31 cellular contexts compared by ENCODE assay signal in the genomic region with DNA sequence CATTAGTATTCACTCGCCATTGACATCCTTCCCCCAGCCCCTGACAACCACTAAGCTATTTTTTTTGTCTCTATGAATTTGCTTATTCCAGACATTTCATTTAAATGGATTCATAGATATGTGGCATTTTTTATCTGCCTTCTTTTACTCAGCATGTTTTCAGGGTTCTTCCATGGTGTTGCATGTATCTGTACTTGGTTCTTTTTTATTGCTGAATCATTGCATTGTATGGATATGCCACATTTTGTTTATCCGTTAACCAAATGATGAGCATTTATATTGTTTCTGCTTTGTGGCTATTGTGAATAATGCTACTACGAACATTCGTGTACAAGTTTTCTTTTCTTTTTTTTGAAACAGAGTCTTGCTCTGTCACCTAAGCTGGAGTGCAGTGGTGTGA.
"Had no signal": no experiment of that assay in that cellular context is flagged by ENCODE, and none has a peak within 500 bp of the region (broad histone marks: within the 10 kb centered on the region; RNA-seq: fewer than 3 reads in every experiment).

No MANE protein-coding gene starts in this region.

- H3K27me3 ChIP-seq: brain microvascular endothelial cell, dorsolateral prefrontal cortex had no signal

- DNase-seq: activated CD4-positive, alpha-beta memory T cell treated with anti-CD3 and anti-CD28 coated beads for 36 hours; activated CD4-positive, alpha-beta T cell treated with anti-CD3 and anti-CD28 coated beads for 36 hours; activated CD4-positive, alpha-beta T cell treated with anti-CD3 and anti-CD28 coated beads, Interleukin-2, amount 10 ng/mL, durations not matched to agents 24 days and 14 days; activated CD4-positive, CD25-positive, alpha-beta regulatory T cell; activated CD4-positive, CD25-positive, alpha-beta regulatory T cell treated with anti-CD3 and anti-CD28 coated beads, Interleukin-2, amount 50 U/mL, for 72 hours; activated CD8-positive, alpha-beta memory T cell treated with anti-CD3 and anti-CD28 coated beads, Interleukin-2, amount 10 ng/mL, durations not matched to agents 7 days and 5 days; activated CD8-positive, alpha-beta memory T cell treated with anti-CD3 and anti-CD28 coated beads, Interleukin-2, amount 50 U/mL, for 4 hours; activated CD8-positive, alpha-beta T cell treated with anti-CD3 and anti-CD28 coated beads, Interleukin-2, amount 10 ng/mL, durations not matched to agents 7 days and 5 days; activated gamma-delta T cell; activated naive CD4-positive, alpha-beta T cell; activated naive CD4-positive, alpha-beta T cell treated with anti-CD3 and anti-CD28 coated beads, Interleukin-2, amount 10 ng/mL, durations not matched to agents 7 days and 5 days; activated naive CD8-positive, alpha-beta T cell treated with anti-CD3 and anti-CD28 coated beads, Interleukin-2, amount 10 ng/mL, durations not matched to agents 7 days and 5 days; activated T-cell treated with anti-CD3 and anti-CD28 coated beads, Interleukin-2, amount 50 U/mL, for 1 hour; activated T-cell treated with anti-CD3 and anti-CD28 coated beads, Interleukin-2, amount 50 U/mL, for 72 hours; amniotic stem cell; anterior cingulate cortex; brain microvascular endothelial cell; dorsolateral prefrontal cortex; effector memory CD4-positive, alpha-beta T cell; endodermal cell; foreskin fibroblast; head of caudate nucleus; T-helper 2 cell had no signal

- FAIRE-seq: astrocyte, bronchial epithelial cell, frontal cortex had no signal

- H3K4me3 ChIP-seq: coronary artery, dorsolateral prefrontal cortex had no signal

- H3K27ac ChIP-seq: brain microvascular endothelial cell, coronary artery, dorsolateral prefrontal cortex had no signal

- H3K27ac Mint-ChIP-seq: activated CD4-positive, alpha-beta memory T cell treated with anti-CD3 and anti-CD28 coated beads for 36 hours; activated CD4-positive, alpha-beta T cell treated with anti-CD3 and anti-CD28 coated beads for 36 hours; activated CD4-positive, alpha-beta T cell treated with anti-CD3 and anti-CD28 coated beads, Interleukin-2, amount 10 ng/mL, durations not matched to agents 24 days and 14 days; activated CD8-positive, alpha-beta memory T cell treated with anti-CD3 and anti-CD28 coated beads, Interleukin-2, amount 10 ng/mL, durations not matched to agents 7 days and 5 days; activated CD8-positive, alpha-beta T cell treated with anti-CD3 and anti-CD28 coated beads, Interleukin-2, amount 10 ng/mL, durations not matched to agents 7 days and 5 days; activated naive CD4-positive, alpha-beta T cell treated with anti-CD3 and anti-CD28 coated beads, Interleukin-2, amount 10 ng/mL, durations not matched to agents 7 days and 5 days; activated naive CD4-positive, alpha-beta T cell treated with anti-CD3 and anti-CD28 coated beads, Interleukin-2, amount 50 U/mL, for 72 hours; activated naive CD8-positive, alpha-beta T cell treated with anti-CD3 and anti-CD28 coated beads, Interleukin-2, amount 10 ng/mL, durations not matched to agents 7 days and 5 days; activated T-cell treated with anti-CD3 and anti-CD28 coated beads, Interleukin-2, amount 50 U/mL, for 72 hours; dendritic cell treated with granulocyte-macrophage colony-stimulating factor and Interleukin-4, amounts not matched to agents 40 ng/mL and 50 ng/mL, for 4 days; endodermal cell had no signal

- H3K9me3 Mint-ChIP-seq: activated CD4-positive, alpha-beta memory T cell treated with anti-CD3 and anti-CD28 coated beads for 36 hours; activated CD4-positive, alpha-beta T cell treated with anti-CD3 and anti-CD28 coated beads, Interleukin-2, amount 10 ng/mL, durations not matched to agents 24 days and 14 days; activated naive CD4-positive, alpha-beta T cell treated with anti-CD3 and anti-CD28 coated beads, Interleukin-2, amount 10 ng/mL, durations not matched to agents 7 days and 5 days; activated naive CD4-positive, alpha-beta T cell treated with anti-CD3 and anti-CD28 coated beads, Interleukin-2, amount 50 U/mL, for 72 hours; activated naive CD8-positive, alpha-beta T cell treated with anti-CD3 and anti-CD28 coated beads, Interleukin-2, amount 10 ng/mL, durations not matched to agents 7 days and 5 days; activated T-cell treated with anti-CD3 and anti-CD28 coated beads, Interleukin-2, amount 50 U/mL, for 72 hours; central memory CD8-positive, alpha-beta T cell; dendritic cell treated with granulocyte-macrophage colony-stimulating factor and Interleukin-4, amounts not matched to agents 40 ng/mL and 50 ng/mL, for 4 days; endodermal cell had no signal

- H3K36me3 ChIP-seq: brain microvascular endothelial cell had no signal

- H3K27me3 Mint-ChIP-seq: activated CD4-positive, alpha-beta memory T cell treated with anti-CD3 and anti-CD28 coated beads for 36 hours; activated CD4-positive, alpha-beta T cell treated with anti-CD3 and anti-CD28 coated beads for 36 hours; activated CD4-positive, alpha-beta T cell treated with anti-CD3 and anti-CD28 coated beads, Interleukin-2, amount 10 ng/mL, durations not matched to agents 24 days and 14 days; activated CD8-positive, alpha-beta memory T cell treated with anti-CD3 and anti-CD28 coated beads, Interleukin-2, amount 10 ng/mL, durations not matched to agents 7 days and 5 days; activated naive CD4-positive, alpha-beta T cell treated with anti-CD3 and anti-CD28 coated beads, Interleukin-2, amount 10 ng/mL, durations not matched to agents 7 days and 5 days; activated naive CD8-positive, alpha-beta T cell treated with anti-CD3 and anti-CD28 coated beads, Interleukin-2, amount 10 ng/mL, durations not matched to agents 7 days and 5 days; central memory CD8-positive, alpha-beta T cell; dendritic cell treated with granulocyte-macrophage colony-stimulating factor and Interleukin-4, amounts not matched to agents 40 ng/mL and 50 ng/mL, for 4 days had no signal

- H3K4me3 Mint-ChIP-seq: activated CD4-positive, alpha-beta memory T cell treated with anti-CD3 and anti-CD28 coated beads for 36 hours; activated CD4-positive, alpha-beta T cell treated with anti-CD3 and anti-CD28 coated beads for 36 hours; activated CD4-positive, alpha-beta T cell treated with anti-CD3 and anti-CD28 coated beads, Interleukin-2, amount 10 ng/mL, durations not matched to agents 24 days and 14 days; activated CD8-positive, alpha-beta memory T cell treated with anti-CD3 and anti-CD28 coated beads, Interleukin-2, amount 10 ng/mL, durations not matched to agents 7 days and 5 days; activated CD8-positive, alpha-beta T cell treated with anti-CD3 and anti-CD28 coated beads, Interleukin-2, amount 10 ng/mL, durations not matched to agents 7 days and 5 days; activated naive CD4-positive, alpha-beta T cell treated with anti-CD3 and anti-CD28 coated beads, Interleukin-2, amount 10 ng/mL, durations not matched to agents 7 days and 5 days; activated naive CD8-positive, alpha-beta T cell treated with anti-CD3 and anti-CD28 coated beads, Interleukin-2, amount 10 ng/mL, durations not matched to agents 7 days and 5 days; activated T-cell treated with anti-CD3 and anti-CD28 coated beads, Interleukin-2, amount 50 U/mL, for 72 hours; central memory CD8-positive, alpha-beta T cell; dendritic cell treated with granulocyte-macrophage colony-stimulating factor and Interleukin-4, amounts not matched to agents 40 ng/mL and 50 ng/mL, for 4 days; endodermal cell had no signal

- ATAC-seq: activated CD4-positive, alpha-beta T cell treated with anti-CD3 and anti-CD28 coated beads for 36 hours; activated CD8-positive, alpha-beta memory T cell treated with anti-CD3 and anti-CD28 coated beads, Interleukin-2, amount 10 ng/mL, durations not matched to agents 7 days and 5 days; activated CD8-positive, alpha-beta T cell treated with anti-CD3 and anti-CD28 coated beads, Interleukin-2, amount 10 ng/mL, durations not matched to agents 7 days and 5 days; activated naive CD4-positive, alpha-beta T cell treated with anti-CD3 and anti-CD28 coated beads, Interleukin-2, amount 50 U/mL, for 72 hours; activated T-cell treated with anti-CD3 and anti-CD28 coated beads, Interleukin-2, amount 50 U/mL, for 72 hours; esophagus mucosa had no signal
